In genomic region chr15:69105451-69105985, GRCh38 we compare ENCODE assay signal across 32 cellular contexts.
"Had no signal": no experiment of that assay in that cellular context is flagged by ENCODE, and none has a peak within 500 bp of the region (broad histone marks: within the 10 kb centered on the region; RNA-seq: fewer than 3 reads in every experiment).

No MANE protein-coding gene starts in this region.

- DNase-seq: activated CD4-positive, alpha-beta T cell treated with anti-CD3 and anti-CD28 coated beads for 1 hour; activated CD4-positive, alpha-beta T cell treated with anti-CD3 and anti-CD28 coated beads, Interleukin-2, amount 10 ng/mL, durations not matched to agents 24 days and 14 days; activated CD4-positive, alpha-beta T cell treated with anti-CD3 and anti-CD28 coated beads, Interleukin-2, amount 50 U/mL, for 4 hours; activated CD4-positive, CD25-positive, alpha-beta regulatory T cell; activated CD8-positive, alpha-beta T cell treated with anti-CD3 and anti-CD28 coated beads for 36 hours; activated effector memory CD4-positive, alpha-beta T cell treated with anti-CD3 and anti-CD28 coated beads, Interleukin-2, amount 50 U/mL, for 16 hours; activated naive CD4-positive, alpha-beta T cell treated with Interleukin-2 at 50 U/mL for 16 hours; activated naive CD8-positive, alpha-beta T cell treated with anti-CD3 and anti-CD28 coated beads, Interleukin-2, amount 10 ng/mL, durations not matched to agents 7 days and 5 days; activated T-cell treated with anti-CD3 and anti-CD28 coated beads, Interleukin-2, amount 50 U/mL, for 1 hour; activated T-cell treated with anti-CD3 and anti-CD28 coated beads, Interleukin-2, amount 50 U/mL, for 72 hours; amygdala; MM.1S; MV-4-11; NCI-H1092; NCI-H1694 treated with DMSO at 0.1 percent for 48 hours; NCI-H2029; NCI-H345; NCI-H526; NK-92 treated with Interleukin-12 subunit alpha and Interleukin-12 subunit beta, amount 100 ng/mL, for 24 hours; PC-3; Peyer's patch; RPMI8226; SIG-M5; SW 1271; T1000; WERI-Rb-1 had no signal

- H3K4me2 ChIP-seq: KMS-11 had no signal

- H3K36me3 Mint-ChIP-seq: activated naive CD4-positive, alpha-beta T cell treated with anti-CD3 and anti-CD28 coated beads, Interleukin-2, amount 50 U/mL, for 24 hours had no signal

- H3K9me3 Mint-ChIP-seq: activated CD4-positive, alpha-beta T cell treated with anti-CD3 and anti-CD28 coated beads, Interleukin-2, amount 10 ng/mL, durations not matched to agents 24 days and 14 days; activated CD8-positive, alpha-beta T cell treated with anti-CD3 and anti-CD28 coated beads for 36 hours; activated naive CD4-positive, alpha-beta T cell treated with anti-CD3 and anti-CD28 coated beads, Interleukin-2, amount 50 U/mL, for 24 hours; activated naive CD8-positive, alpha-beta T cell treated with anti-CD3 and anti-CD28 coated beads, Interleukin-2, amount 10 ng/mL, durations not matched to agents 7 days and 5 days; activated T-cell treated with anti-CD3 and anti-CD28 coated beads, Interleukin-2, amount 50 U/mL, for 72 hours; activated T-helper 17 cell treated with anti-CD3 and anti-CD28 coated beads, Interleukin-2, amount 50 U/mL, for 72 hours had no signal

- H3K4me1 ChIP-seq: ascending aorta, breast epithelium, Peyer's patch had no signal

- H3K4me1 Mint-ChIP-seq: activated naive CD4-positive, alpha-beta T cell treated with anti-CD3 and anti-CD28 coated beads, Interleukin-2, amount 50 U/mL, for 24 hours had no signal

- H3K4me3 ChIP-seq: ascending aorta, breast epithelium, Peyer's patch had no signal

- H3K27me3 ChIP-seq: ascending aorta, breast epithelium, Peyer's patch had no signal

- H3K9me3 ChIP-seq: ascending aorta, breast epithelium, Peyer's patch had no signal

- H3K9ac ChIP-seq: KMS-11 had no signal

- H3K27me3 Mint-ChIP-seq: activated CD8-positive, alpha-beta T cell treated with anti-CD3 and anti-CD28 coated beads for 36 hours; activated naive CD4-positive, alpha-beta T cell treated with anti-CD3 and anti-CD28 coated beads, Interleukin-2, amount 50 U/mL, for 24 hours; activated T-helper 17 cell treated with anti-CD3 and anti-CD28 coated beads, Interleukin-2, amount 50 U/mL, for 72 hours had no signal

- H3K4me3 Mint-ChIP-seq: activated CD4-positive, alpha-beta T cell treated with anti-CD3 and anti-CD28 coated beads, Interleukin-2, amount 10 ng/mL, durations not matched to agents 24 days and 14 days; activated CD8-positive, alpha-beta T cell treated with anti-CD3 and anti-CD28 coated beads for 36 hours; activated naive CD4-positive, alpha-beta T cell treated with anti-CD3 and anti-CD28 coated beads, Interleukin-2, amount 50 U/mL, for 24 hours; activated naive CD8-positive, alpha-beta T cell treated with anti-CD3 and anti-CD28 coated beads, Interleukin-2, amount 10 ng/mL, durations not matched to agents 7 days and 5 days; activated T-cell treated with anti-CD3 and anti-CD28 coated beads, Interleukin-2, amount 50 U/mL, for 72 hours; activated T-helper 17 cell treated with anti-CD3 and anti-CD28 coated beads, Interleukin-2, amount 50 U/mL, for 72 hours had no signal

- H3K27ac Mint-ChIP-seq: activated CD4-positive, alpha-beta T cell treated with anti-CD3 and anti-CD28 coated beads, Interleukin-2, amount 10 ng/mL, durations not matched to agents 24 days and 14 days; activated CD8-positive, alpha-beta T cell treated with anti-CD3 and anti-CD28 coated beads for 36 hours; activated naive CD4-positive, alpha-beta T cell treated with anti-CD3 and anti-CD28 coated beads, Interleukin-2, amount 50 U/mL, for 24 hours; activated naive CD8-positive, alpha-beta T cell treated with anti-CD3 and anti-CD28 coated beads, Interleukin-2, amount 10 ng/mL, durations not matched to agents 7 days and 5 days; activated T-helper 17 cell treated with anti-CD3 and anti-CD28 coated beads, Interleukin-2, amount 50 U/mL, for 72 hours had no signal

- ATAC-seq: activated CD8-positive, alpha-beta T cell treated with anti-CD3 and anti-CD28 coated beads for 36 hours; activated T-cell treated with anti-CD3 and anti-CD28 coated beads, Interleukin-2, amount 50 U/mL, for 72 hours; activated T-helper 17 cell treated with anti-CD3 and anti-CD28 coated beads, Interleukin-2, amount 50 U/mL, for 72 hours; PC-3; SK-N-SH treated with all-trans-retinoic acid at 6 μM for 48 hours had no signal

- H3K36me3 ChIP-seq: ascending aorta, breast epithelium, Peyer's patch, WERI-Rb-1 had no signal

- H3K27ac ChIP-seq: ascending aorta, breast epithelium, KMS-11, Peyer's patch, WERI-Rb-1 had no signal
